ENCODE assay signal across 1 cellular context in the genomic region with DNA sequence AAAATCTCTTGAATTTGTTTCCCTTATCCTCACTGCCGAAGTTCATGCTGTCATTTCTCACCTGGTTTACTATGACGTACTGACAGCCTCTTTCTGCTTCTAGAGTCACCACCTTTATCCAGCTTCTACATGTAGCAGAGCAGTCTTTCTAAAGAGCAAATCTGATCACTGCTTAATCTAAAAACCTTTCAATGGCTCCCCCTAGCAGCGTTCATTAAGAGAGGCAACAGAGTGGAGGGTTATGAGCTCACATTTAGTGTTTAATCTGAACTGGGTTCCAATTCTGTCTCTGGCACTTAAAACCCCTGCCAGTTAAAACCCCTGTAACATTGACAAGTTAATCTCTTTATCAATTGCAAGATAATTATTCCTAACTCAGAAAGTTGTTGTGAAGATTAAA.
A peak's percentile ranks its signal among the peaks of the same experiment; 100 is the strongest.
TF ChIP-seq lines count a peak whose summit lies in the region.

No MANE protein-coding gene starts in this region.

TF ChIP-seq in GM12878, 131 proteins besides CTCF, POLR2A, EP300 and RAD21:
- peak; percentile 61 for TF ChIP-seq ATF7 (IDR thresholded peaks at IDR 0.05; ENCODE audit: low read depth)
- 0 out of 2 replicates have a peak, but pooled peaks have one; percentile 16 for TF ChIP-seq CREM (IDR thresholded peaks at IDR 0.05; ENCODE audit: low read depth)
- TF ChIP-seq RFX5 (IDR thresholded peaks at IDR 0.05; ENCODE audit: low read depth, low read length): no peak
- TF ChIP-seq, protein P1, sequence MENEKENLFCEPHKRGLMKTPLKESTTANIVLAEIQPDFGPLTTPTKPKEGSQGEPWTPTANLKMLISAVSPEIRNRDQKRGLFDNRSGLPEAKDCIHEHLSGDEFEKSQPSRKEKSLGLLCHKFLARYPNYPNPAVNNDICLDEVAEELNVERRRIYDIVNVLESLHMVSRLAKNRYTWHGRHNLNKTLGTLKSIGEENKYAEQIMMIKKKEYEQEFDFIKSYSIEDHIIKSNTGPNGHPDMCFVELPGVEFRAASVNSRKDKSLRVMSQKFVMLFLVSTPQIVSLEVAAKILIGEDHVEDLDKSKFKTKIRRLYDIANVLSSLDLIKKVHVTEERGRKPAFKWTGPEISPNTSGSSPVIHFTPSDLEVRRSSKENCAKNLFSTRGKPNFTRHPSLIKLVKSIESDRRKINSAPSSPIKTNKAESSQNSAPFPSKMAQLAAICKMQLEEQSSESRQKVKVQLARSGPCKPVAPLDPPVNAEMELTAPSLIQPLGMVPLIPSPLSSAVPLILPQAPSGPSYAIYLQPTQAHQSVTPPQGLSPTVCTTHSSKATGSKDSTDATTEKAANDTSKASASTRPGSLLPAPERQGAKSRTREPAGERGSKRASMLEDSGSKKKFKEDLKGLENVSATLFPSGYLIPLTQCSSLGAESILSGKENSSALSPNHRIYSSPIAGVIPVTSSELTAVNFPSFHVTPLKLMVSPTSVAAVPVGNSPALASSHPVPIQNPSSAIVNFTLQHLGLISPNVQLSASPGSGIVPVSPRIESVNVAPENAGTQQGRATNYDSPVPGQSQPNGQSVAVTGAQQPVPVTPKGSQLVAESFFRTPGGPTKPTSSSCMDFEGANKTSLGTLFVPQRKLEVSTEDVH (IDR thresholded peaks at IDR 0.05; ENCODE audit: low read depth, partially characterized antibody): no peak
- no peak for TF ChIP-seq MXI1 (IDR thresholded peaks at IDR 0.05; ENCODE audit: low read depth, low read length)
- TF ChIP-seq SPI1 (IDR thresholded peaks at IDR 0.05; ENCODE audit: borderline replicate concordance, insufficient read depth, low read depth, low read length): no peak
- TF ChIP-seq, protein P2, sequence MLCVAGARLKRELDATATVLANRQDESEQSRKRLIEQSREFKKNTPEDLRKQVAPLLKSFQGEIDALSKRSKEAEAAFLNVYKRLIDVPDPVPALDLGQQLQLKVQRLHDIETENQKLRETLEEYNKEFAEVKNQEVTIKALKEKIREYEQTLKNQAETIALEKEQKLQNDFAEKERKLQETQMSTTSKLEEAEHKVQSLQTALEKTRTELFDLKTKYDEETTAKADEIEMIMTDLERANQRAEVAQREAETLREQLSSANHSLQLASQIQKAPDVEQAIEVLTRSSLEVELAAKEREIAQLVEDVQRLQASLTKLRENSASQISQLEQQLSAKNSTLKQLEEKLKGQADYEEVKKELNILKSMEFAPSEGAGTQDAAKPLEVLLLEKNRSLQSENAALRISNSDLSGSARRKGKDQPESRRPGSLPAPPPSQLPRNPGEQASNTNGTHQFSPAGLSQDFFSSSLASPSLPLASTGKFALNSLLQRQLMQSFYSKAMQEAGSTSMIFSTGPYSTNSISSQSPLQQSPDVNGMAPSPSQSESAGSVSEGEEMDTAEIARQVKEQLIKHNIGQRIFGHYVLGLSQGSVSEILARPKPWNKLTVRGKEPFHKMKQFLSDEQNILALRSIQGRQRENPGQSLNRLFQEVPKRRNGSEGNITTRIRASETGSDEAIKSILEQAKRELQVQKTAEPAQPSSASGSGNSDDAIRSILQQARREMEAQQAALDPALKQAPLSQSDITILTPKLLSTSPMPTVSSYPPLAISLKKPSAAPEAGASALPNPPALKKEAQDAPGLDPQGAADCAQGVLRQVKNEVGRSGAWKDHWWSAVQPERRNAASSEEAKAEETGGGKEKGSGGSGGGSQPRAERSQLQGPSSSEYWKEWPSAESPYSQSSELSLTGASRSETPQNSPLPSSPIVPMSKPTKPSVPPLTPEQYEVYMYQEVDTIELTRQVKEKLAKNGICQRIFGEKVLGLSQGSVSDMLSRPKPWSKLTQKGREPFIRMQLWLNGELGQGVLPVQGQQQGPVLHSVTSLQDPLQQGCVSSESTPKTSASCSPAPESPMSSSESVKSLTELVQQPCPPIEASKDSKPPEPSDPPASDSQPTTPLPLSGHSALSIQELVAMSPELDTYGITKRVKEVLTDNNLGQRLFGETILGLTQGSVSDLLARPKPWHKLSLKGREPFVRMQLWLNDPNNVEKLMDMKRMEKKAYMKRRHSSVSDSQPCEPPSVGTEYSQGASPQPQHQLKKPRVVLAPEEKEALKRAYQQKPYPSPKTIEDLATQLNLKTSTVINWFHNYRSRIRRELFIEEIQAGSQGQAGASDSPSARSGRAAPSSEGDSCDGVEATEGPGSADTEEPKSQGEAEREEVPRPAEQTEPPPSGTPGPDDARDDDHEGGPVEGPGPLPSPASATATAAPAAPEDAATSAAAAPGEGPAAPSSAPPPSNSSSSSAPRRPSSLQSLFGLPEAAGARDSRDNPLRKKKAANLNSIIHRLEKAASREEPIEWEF (IDR thresholded peaks at IDR 0.05; ENCODE audit: insufficient replicate concordance, low read depth, low read length): no peak
- TF ChIP-seq, protein P3, sequence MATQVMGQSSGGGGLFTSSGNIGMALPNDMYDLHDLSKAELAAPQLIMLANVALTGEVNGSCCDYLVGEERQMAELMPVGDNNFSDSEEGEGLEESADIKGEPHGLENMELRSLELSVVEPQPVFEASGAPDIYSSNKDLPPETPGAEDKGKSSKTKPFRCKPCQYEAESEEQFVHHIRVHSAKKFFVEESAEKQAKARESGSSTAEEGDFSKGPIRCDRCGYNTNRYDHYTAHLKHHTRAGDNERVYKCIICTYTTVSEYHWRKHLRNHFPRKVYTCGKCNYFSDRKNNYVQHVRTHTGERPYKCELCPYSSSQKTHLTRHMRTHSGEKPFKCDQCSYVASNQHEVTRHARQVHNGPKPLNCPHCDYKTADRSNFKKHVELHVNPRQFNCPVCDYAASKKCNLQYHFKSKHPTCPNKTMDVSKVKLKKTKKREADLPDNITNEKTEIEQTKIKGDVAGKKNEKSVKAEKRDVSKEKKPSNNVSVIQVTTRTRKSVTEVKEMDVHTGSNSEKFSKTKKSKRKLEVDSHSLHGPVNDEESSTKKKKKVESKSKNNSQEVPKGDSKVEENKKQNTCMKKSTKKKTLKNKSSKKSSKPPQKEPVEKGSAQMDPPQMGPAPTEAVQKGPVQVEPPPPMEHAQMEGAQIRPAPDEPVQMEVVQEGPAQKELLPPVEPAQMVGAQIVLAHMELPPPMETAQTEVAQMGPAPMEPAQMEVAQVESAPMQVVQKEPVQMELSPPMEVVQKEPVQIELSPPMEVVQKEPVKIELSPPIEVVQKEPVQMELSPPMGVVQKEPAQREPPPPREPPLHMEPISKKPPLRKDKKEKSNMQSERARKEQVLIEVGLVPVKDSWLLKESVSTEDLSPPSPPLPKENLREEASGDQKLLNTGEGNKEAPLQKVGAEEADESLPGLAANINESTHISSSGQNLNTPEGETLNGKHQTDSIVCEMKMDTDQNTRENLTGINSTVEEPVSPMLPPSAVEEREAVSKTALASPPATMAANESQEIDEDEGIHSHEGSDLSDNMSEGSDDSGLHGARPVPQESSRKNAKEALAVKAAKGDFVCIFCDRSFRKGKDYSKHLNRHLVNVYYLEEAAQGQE (IDR thresholded peaks at IDR 0.05; ENCODE audit: low read depth, low read length): no peak
- TF ChIP-seq, protein P4, sequence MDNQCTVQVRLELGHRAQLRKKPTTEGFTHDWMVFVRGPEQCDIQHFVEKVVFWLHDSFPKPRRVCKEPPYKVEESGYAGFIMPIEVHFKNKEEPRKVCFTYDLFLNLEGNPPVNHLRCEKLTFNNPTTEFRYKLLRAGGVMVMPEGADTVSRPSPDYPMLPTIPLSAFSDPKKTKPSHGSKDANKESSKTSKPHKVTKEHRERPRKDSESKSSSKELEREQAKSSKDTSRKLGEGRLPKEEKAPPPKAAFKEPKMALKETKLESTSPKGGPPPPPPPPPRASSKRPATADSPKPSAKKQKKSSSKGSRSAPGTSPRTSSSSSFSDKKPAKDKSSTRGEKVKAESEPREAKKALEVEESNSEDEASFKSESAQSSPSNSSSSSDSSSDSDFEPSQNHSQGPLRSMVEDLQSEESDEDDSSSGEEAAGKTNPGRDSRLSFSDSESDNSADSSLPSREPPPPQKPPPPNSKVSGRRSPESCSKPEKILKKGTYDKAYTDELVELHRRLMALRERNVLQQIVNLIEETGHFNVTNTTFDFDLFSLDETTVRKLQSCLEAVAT (IDR thresholded peaks at IDR 0.05): no peak
- no peak for TF ChIP-seq NR2C2 (IDR thresholded peaks at IDR 0.05; ENCODE audit: borderline replicate concordance, control insufficient read depth, insufficient read length, low read depth)
- peak; percentile 61; the same call in 1 of the 2 replicates for TF ChIP-seq SMC3 (IDR thresholded peaks at IDR 0.05; ENCODE audit: borderline replicate concordance, low read length)
- TF ChIP-seq, protein P5, sequence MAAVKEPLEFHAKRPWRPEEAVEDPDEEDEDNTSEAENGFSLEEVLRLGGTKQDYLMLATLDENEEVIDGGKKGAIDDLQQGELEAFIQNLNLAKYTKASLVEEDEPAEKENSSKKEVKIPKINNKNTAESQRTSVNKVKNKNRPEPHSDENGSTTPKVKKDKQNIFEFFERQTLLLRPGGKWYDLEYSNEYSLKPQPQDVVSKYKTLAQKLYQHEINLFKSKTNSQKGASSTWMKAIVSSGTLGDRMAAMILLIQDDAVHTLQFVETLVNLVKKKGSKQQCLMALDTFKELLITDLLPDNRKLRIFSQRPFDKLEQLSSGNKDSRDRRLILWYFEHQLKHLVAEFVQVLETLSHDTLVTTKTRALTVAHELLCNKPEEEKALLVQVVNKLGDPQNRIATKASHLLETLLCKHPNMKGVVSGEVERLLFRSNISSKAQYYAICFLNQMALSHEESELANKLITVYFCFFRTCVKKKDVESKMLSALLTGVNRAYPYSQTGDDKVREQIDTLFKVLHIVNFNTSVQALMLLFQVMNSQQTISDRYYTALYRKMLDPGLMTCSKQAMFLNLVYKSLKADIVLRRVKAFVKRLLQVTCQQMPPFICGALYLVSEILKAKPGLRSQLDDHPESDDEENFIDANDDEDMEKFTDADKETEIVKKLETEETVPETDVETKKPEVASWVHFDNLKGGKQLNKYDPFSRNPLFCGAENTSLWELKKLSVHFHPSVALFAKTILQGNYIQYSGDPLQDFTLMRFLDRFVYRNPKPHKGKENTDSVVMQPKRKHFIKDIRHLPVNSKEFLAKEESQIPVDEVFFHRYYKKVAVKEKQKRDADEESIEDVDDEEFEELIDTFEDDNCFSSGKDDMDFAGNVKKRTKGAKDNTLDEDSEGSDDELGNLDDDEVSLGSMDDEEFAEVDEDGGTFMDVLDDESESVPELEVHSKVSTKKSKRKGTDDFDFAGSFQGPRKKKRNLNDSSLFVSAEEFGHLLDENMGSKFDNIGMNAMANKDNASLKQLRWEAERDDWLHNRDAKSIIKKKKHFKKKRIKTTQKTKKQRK (IDR thresholded peaks at IDR 0.05; ENCODE audit: low read depth, low read length): no peak
- no peak for TF ChIP-seq EZH2 (IDR thresholded peaks at IDR 0.05; ENCODE audit: borderline replicate concordance, control insufficient read depth, low read depth, low read length)
- no peak for TF ChIP-seq MYB (IDR thresholded peaks at IDR 0.05; ENCODE audit: borderline replicate concordance, low read depth, low read length)
- 0 out of 4 replicates have a peak, but pooled peaks of 1 of the 2 experiments have one; percentile 26 for TF ChIP-seq IKZF2 (IDR thresholded peaks at IDR 0.05)
- TF ChIP-seq SMARCA5 (IDR thresholded peaks at IDR 0.05): peak; percentile 60; the same call in 1 of the 2 replicates
- TF ChIP-seq SMAD5 (IDR thresholded peaks at IDR 0.05; ENCODE audit: low read depth): no peak
- no peak for TF ChIP-seq IKZF1 (conservative IDR thresholded peaks at IDR 0.05)
